In the genomic region with DNA sequence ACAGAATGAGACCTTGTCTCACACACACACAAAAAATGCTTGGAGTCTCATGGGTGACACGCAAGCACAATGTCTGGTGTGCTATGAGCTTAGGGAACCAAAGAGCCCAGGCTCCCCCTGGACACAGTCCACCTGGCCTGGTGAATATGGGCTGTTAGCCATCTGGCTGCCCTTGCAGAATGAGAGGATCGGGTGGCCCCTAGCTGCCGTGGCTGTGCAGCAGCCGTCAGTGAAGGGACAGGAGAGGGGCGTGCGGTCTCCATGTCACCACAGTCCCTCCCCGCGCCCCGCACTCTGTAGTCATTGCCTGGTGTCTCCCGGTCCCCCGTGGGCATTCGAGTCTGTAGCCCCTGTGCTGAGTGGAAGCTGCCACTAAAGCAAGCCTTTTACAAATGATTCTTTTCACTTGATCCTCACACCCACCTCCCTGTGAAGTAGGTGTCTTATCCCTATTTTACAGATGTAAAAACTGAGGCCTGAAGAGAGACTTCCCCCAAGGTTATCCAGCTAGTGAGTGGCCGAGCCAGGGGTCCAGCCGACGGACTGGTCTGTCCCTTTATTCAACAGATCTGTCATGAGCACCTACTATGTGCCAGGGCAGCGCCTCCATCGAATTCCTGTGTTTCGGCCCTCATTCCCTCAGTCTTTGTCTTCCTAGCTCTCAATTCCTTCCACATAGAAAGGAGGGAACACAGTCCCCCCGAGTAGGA, we compare ENCODE assay signal across 15 cellular contexts.
"Had no signal": no experiment of that assay in that cellular context is flagged by ENCODE, and none has a peak within 500 bp of the region (broad histone marks: within the 10 kb centered on the region; RNA-seq: fewer than 3 reads in every experiment).

No MANE protein-coding gene starts in this region.

- H3K36me3 Mint-ChIP-seq: natural killer cell treated with Interleukin-12 subunit alpha and Interleukin-12 subunit beta and Interleukin-15 and Interleukin-18, amount 100 ng/mL, for 72 hours had no signal

- H3K27me3 Mint-ChIP-seq: activated CD8-positive, alpha-beta T cell treated with anti-CD3 and anti-CD28 coated beads for 36 hours; activated naive CD8-positive, alpha-beta T cell treated with anti-CD3 and anti-CD28 coated beads, Interleukin-2, amount 50 U/mL, for 24 hours; natural killer cell treated with Interleukin-12 subunit alpha and Interleukin-12 subunit beta and Interleukin-15 and Interleukin-18, amount 100 ng/mL, for 72 hours; stimulated activated naive CD8-positive, alpha-beta T cell treated with anti-CD3 and anti-CD28 coated beads, Interleukin-15, amount 100 ng/mL, for 72 hours had no signal

- H3K9me3 ChIP-seq: ascending aorta, testis had no signal

- DNase-seq: activated CD4-positive, alpha-beta T cell treated with anti-CD3 and anti-CD28 coated beads for 4 hours; activated CD8-positive, alpha-beta memory T cell treated with anti-CD3 and anti-CD28 coated beads, Interleukin-2, amount 50 U/mL, for 4 hours; activated CD8-positive, alpha-beta T cell treated with anti-CD3 and anti-CD28 coated beads for 36 hours; activated naive CD4-positive, alpha-beta T cell treated with Interleukin-2 at 50 U/mL for 16 hours; activated naive CD8-positive, alpha-beta T cell treated with anti-CD3 and anti-CD28 coated beads, Interleukin-2, amount 50 U/mL, for 24 hours; cortex of kidney; effector memory CD4-positive, alpha-beta T cell; stimulated activated CD4-positive, alpha-beta T cell treated with anti-CD3 and anti-CD28 coated beads, Interleukin-4, amount 100 ng/mL, for 4 hours; stimulated activated naive CD8-positive, alpha-beta T cell treated with anti-CD3 and anti-CD28 coated beads, Interleukin-15, amount 100 ng/mL, for 72 hours; T1000; testis had no signal

- H3K4me1 ChIP-seq: testis had no signal

- H3K27ac Mint-ChIP-seq: activated CD8-positive, alpha-beta T cell treated with anti-CD3 and anti-CD28 coated beads for 36 hours; activated naive CD8-positive, alpha-beta T cell treated with anti-CD3 and anti-CD28 coated beads, Interleukin-2, amount 50 U/mL, for 24 hours; natural killer cell treated with Interleukin-12 subunit alpha and Interleukin-12 subunit beta and Interleukin-15 and Interleukin-18, amount 100 ng/mL, for 72 hours had no signal

- H3K4me3 ChIP-seq: ascending aorta, testis had no signal

- H3K4me3 Mint-ChIP-seq: activated CD8-positive, alpha-beta T cell treated with anti-CD3 and anti-CD28 coated beads for 36 hours; activated naive CD8-positive, alpha-beta T cell treated with anti-CD3 and anti-CD28 coated beads, Interleukin-2, amount 50 U/mL, for 24 hours; natural killer cell treated with Interleukin-12 subunit alpha and Interleukin-12 subunit beta and Interleukin-15 and Interleukin-18, amount 100 ng/mL, for 72 hours; stimulated activated naive CD8-positive, alpha-beta T cell treated with anti-CD3 and anti-CD28 coated beads, Interleukin-15, amount 100 ng/mL, for 72 hours had no signal

- H3K9me3 Mint-ChIP-seq: activated CD8-positive, alpha-beta T cell treated with anti-CD3 and anti-CD28 coated beads for 36 hours; activated naive CD8-positive, alpha-beta T cell treated with anti-CD3 and anti-CD28 coated beads, Interleukin-2, amount 50 U/mL, for 24 hours; natural killer cell treated with Interleukin-12 subunit alpha and Interleukin-12 subunit beta and Interleukin-15 and Interleukin-18, amount 100 ng/mL, for 72 hours; stimulated activated naive CD8-positive, alpha-beta T cell treated with anti-CD3 and anti-CD28 coated beads, Interleukin-15, amount 100 ng/mL, for 72 hours had no signal

- H3K27ac ChIP-seq: ascending aorta, epithelial cell of prostate, testis, VCaP had no signal

- H3K27me3 ChIP-seq: ascending aorta, testis had no signal
